Comparison of ENCODE assay signal across 24 cellular contexts in genomic region chr18:70459731-70460130, GRCh38.
DNase-seq lines count a peak whose midpoint lies in the region; ATAC-seq, FAIRE-seq and TF ChIP-seq lines count a peak whose summit lies in the region.
"Had no signal": no experiment of that assay in that cellular context is flagged by ENCODE, and none has a peak within 500 bp of the region (broad histone marks: within the 10 kb centered on the region; RNA-seq: fewer than 3 reads in every experiment).

No MANE protein-coding gene starts in this region.

- no peaks in the 10 kb centered on the region for H3K36me3 Mint-ChIP-seq in natural killer cell
- H3K36me3 Mint-ChIP-seq in natural killer cell treated with Interleukin-12 subunit alpha and Interleukin-12 subunit beta and Interleukin-15 and Interleukin-18, amount 100 ng/mL, for 72 hours: no peaks in the 10 kb centered on the region
- H3K36me3 Mint-ChIP-seq: CD4-positive, CD25-positive, alpha-beta regulatory T cell; CD8-positive, alpha-beta T cell had no signal

- H3K27me3 ChIP-seq in tibial nerve: no peaks in the 10 kb centered on the region
- H3K27me3 ChIP-seq: BLaER1 had no signal

- peaks cover 0 to 9% (median 0%) of the 10 kb centered on the region in 4 donors for H3K4me1 ChIP-seq in tibial nerve
- H3K4me1 ChIP-seq: Caco-2 had no signal

- H3K27ac ChIP-seq in caudate nucleus (ENCODE audit: low read depth, low read length) (peak overlapping the region; percentile 40), tibial nerve (no peak overlapping the region)
- H3K27ac ChIP-seq: 22Rv1, BLaER1, C4-2B had no signal

- peaks cover 7 to 11% of the 10 kb centered on the region in 2 donors for H3K27me3 Mint-ChIP-seq in natural killer cell (ENCODE audit: low read depth in 2 of 2)
- peaks cover 4 to 27% of the 10 kb centered on the region in 2 donors for H3K27me3 Mint-ChIP-seq in natural killer cell treated with Interleukin-12 subunit alpha and Interleukin-12 subunit beta and Interleukin-15 and Interleukin-18, amount 100 ng/mL, for 72 hours

- no peak for FAIRE-seq in D721Med (lab: Jason Lieb, UNC)
- FAIRE-seq: A204.1, GM18507, H54 had no signal

- no peak for TF ChIP-seq POLR2A in tibial nerve (IDR thresholded peaks at IDR 0.05)

- no peaks in the 10 kb centered on the region for H3K36me3 ChIP-seq in tibial nerve
- H3K36me3 ChIP-seq: BLaER1, HAP-1 had no signal

- no peak for TF ChIP-seq CTCF in natural killer cell (IDR thresholded peaks at IDR 0.05)
- TF ChIP-seq CTCF in D721Med (IDR thresholded peaks at IDR 0.05; ENCODE audit: insufficient read depth, missing control alignments): no peak
- TF ChIP-seq CTCF in tibial nerve (IDR thresholded peaks at IDR 0.05): no peak

- no peak for ATAC-seq in natural killer cell
- no peak for ATAC-seq in natural killer cell treated with Interleukin-12 subunit alpha and Interleukin-12 subunit beta and Interleukin-15 and Interleukin-18, amount 100 ng/mL, for 72 hours
- ATAC-seq: CD8-positive, alpha-beta T cell had no signal

- no peaks in the 10 kb centered on the region for H3K9me3 ChIP-seq in tibial nerve
- H3K9me3 ChIP-seq: BLaER1, Caco-2, HAP-1 had no signal

- peak overlapping the region; percentile 60 for H3K4me3 Mint-ChIP-seq in natural killer cell
- H3K4me3 Mint-ChIP-seq in natural killer cell treated with Interleukin-12 subunit alpha and Interleukin-12 subunit beta and Interleukin-15 and Interleukin-18, amount 100 ng/mL, for 72 hours: no peak overlapping the region
- H3K4me3 Mint-ChIP-seq: B cell; CD4-positive, CD25-positive, alpha-beta regulatory T cell; CD8-positive, alpha-beta T cell; HFFc6 had no signal

- DNase-seq in natural killer cell: no peak
- DNase-seq in natural killer cell treated with Interleukin-12 subunit alpha and Interleukin-12 subunit beta and Interleukin-15 and Interleukin-18, amount 100 ng/mL, for 72 hours (ENCODE audit: low spot score): no peak
- DNase-seq in caudate nucleus (lab: John Stamatoyannopoulos, UW): peak in 17 of 61 donors; percentile 3 to 58 (median 19)
- DNase-seq in putamen (ENCODE audit: low spot score): peak; percentile 73
- no peak for DNase-seq in D721Med (ENCODE audit: insufficient read length, low spot score)
- DNase-seq in mucosa of gallbladder (ENCODE audit: low spot score): no peak
- DNase-seq in tibial nerve (ENCODE audit: low spot score in 2 of 2): no peak
- DNase-seq: Caco-2; CD4-positive, CD25-positive, alpha-beta regulatory T cell; CD8-positive, alpha-beta T cell; DMS 273 treated with DMSO at 0.1 percent for 48 hours; DMS79; EL; GF-D8; GOT3; HFFc6 had no signal

- peak overlapping the region; percentile 38 to 68 for H3K27ac Mint-ChIP-seq in natural killer cell
- no peak overlapping the region for H3K27ac Mint-ChIP-seq in natural killer cell treated with Interleukin-12 subunit alpha and Interleukin-12 subunit beta and Interleukin-15 and Interleukin-18, amount 100 ng/mL, for 72 hours
- H3K27ac Mint-ChIP-seq: B cell; CD4-positive, CD25-positive, alpha-beta regulatory T cell; CD8-positive, alpha-beta T cell; HFFc6 had no signal

- intact Hi-C loops in natural killer cell (cut with micrococcal nuclease): no loop called here

- no peaks in the 10 kb centered on the region for H3K9me3 Mint-ChIP-seq in natural killer cell
- no peaks in the 10 kb centered on the region for H3K9me3 Mint-ChIP-seq in natural killer cell treated with Interleukin-12 subunit alpha and Interleukin-12 subunit beta and Interleukin-15 and Interleukin-18, amount 100 ng/mL, for 72 hours
- H3K9me3 Mint-ChIP-seq: CD4-positive, CD25-positive, alpha-beta regulatory T cell; CD8-positive, alpha-beta T cell; HFFc6 had no signal

- H3K4me3 ChIP-seq in tibial nerve: no peak overlapping the region
- H3K4me3 ChIP-seq: BLaER1, HAP-1 had no signal

- peaks cover 7 to 13% of the 10 kb centered on the region in 2 donors for H3K4me1 Mint-ChIP-seq in natural killer cell
- peaks cover 0 to 2% of the 10 kb centered on the region in 2 donors for H3K4me1 Mint-ChIP-seq in natural killer cell treated with Interleukin-12 subunit alpha and Interleukin-12 subunit beta and Interleukin-15 and Interleukin-18, amount 100 ng/mL, for 72 hours (ENCODE audit: low read depth in 2 of 2)

- no peak for TF ChIP-seq EP300 in tibial nerve (IDR thresholded peaks at IDR 0.05)

- 44 to 47% methylated on average over 5 of the region's 5 CpGs for WGBS in tibial nerve, 2 donors

Comparison
In these comparisons a context has a peak if more than half of its experiments do, and no peak if none do; other contexts are left out.
1. H3K27ac Mint-ChIP-seq: peak in natural killer cell (2 of 2); none in natural killer cell treated with Interleukin-12 subunit alpha and Interleukin-12 subunit beta and Interleukin-15 and Interleukin-18, amount 100 ng/mL, for 72 hours (0 of 2).